Comparison of ENCODE assay signal across 23 cellular contexts in genomic region chr2:240810199-240810598, GRCh38. TPM values are rescaled to one million over a fixed set of nuclear protein-coding genes. Genes with fewer than 3 reads are reported as not detected.
DNase-seq lines count a peak whose midpoint lies in the region; ATAC-seq, FAIRE-seq and TF ChIP-seq lines count a peak whose summit lies in the region.
"Had no signal": no experiment of that assay in that cellular context is flagged by ENCODE, and none has a peak within 500 bp of the region (broad histone marks: within the 10 kb centered on the region; RNA-seq: fewer than 3 reads in every experiment).

No MANE protein-coding gene starts in this region.

- peak; percentile 21 for FAIRE-seq in G401.6 (lab: Jason Lieb, UNC)

- H3K4me2 ChIP-seq in OCI-LY7 (ENCODE audit: low read length) (no peak overlapping the region), hepatocyte (no peak overlapping the region)

- CTCF ChIA-PET in A673 (lab: Charles Lee) (no interaction called here), OCI-LY7 (lab: Charles Lee; ENCODE audit: unreplicated experiment) (no interaction called here)

- POLR2A ChIA-PET in A673 (lab: Charles Lee; ENCODE audit: low non-redundant PET) (no interaction called here), OCI-LY7 (lab: Charles Lee) (no interaction called here)

- no peak overlapping the region for H3K27ac ChIP-seq in A673 (ENCODE audit: low read depth, low read length, poor library complexity, severe bottlenecking)
- no peak overlapping the region for H3K27ac ChIP-seq in OCI-LY7 (ENCODE audit: low read depth, low read length, poor library complexity, severe bottlenecking)
- H3K27ac ChIP-seq in hepatocyte: no peak overlapping the region
- H3K27ac ChIP-seq: breast epithelium, HL-60, thoracic aorta had no signal

- H3K9me3 ChIP-seq in A673 (ENCODE audit: low read depth, low read length, poor library complexity, severe bottlenecking) (peaks cover 15% of the 10 kb centered on the region), OCI-LY7 (ENCODE audit: low read length) (0 out of 2 replicates have a peak, but pooled peaks cover 5% of the 10 kb centered on the region), hepatocyte (ENCODE audit: low read depth) (no peaks in the 10 kb centered on the region)
- H3K9me3 ChIP-seq: thoracic aorta had no signal

- ATAC-seq in HG02981 (IDR thresholded peaks at IDR 0.05; ENCODE audit: unreplicated experiment): no peak
- ATAC-seq: activated CD8-positive, alpha-beta T cell treated with anti-CD3 and anti-CD28 coated beads for 36 hours; left colon; mucosa of descending colon had no signal

- H3K4me3 Mint-ChIP-seq in activated CD4-positive, alpha-beta T cell treated with anti-CD3 and anti-CD28 coated beads, Interleukin-2, amount 10 ng/mL, durations not matched to agents 24 days and 14 days: no peak overlapping the region
- H3K4me3 Mint-ChIP-seq: activated CD8-positive, alpha-beta T cell treated with anti-CD3 and anti-CD28 coated beads for 36 hours had no signal

- H3K4me3 ChIP-seq in A673 (ENCODE audit: low read depth, low read length, poor library complexity, severe bottlenecking): no peak overlapping the region
- H3K4me3 ChIP-seq in OCI-LY7 (ENCODE audit: low read depth, low read length, poor library complexity, severe bottlenecking): no peak overlapping the region
- H3K4me3 ChIP-seq in hepatocyte: no peak overlapping the region
- H3K4me3 ChIP-seq: breast epithelium, mucosa of descending colon, thoracic aorta had no signal

- H3K9me2 ChIP-seq in OCI-LY7 (ENCODE audit: insufficient read depth, low read length): no peaks in the 10 kb centered on the region
- no peaks in the 10 kb centered on the region for H3K9me2 ChIP-seq in hepatocyte (replicated peaks; ENCODE audit: insufficient read depth)

- H3K79me2 ChIP-seq in OCI-LY7 (ENCODE audit: insufficient read depth, low read depth, low read length) (no peaks in the 10 kb centered on the region), hepatocyte (no peaks in the 10 kb centered on the region)

- no peaks in the 10 kb centered on the region for H3K36me3 Mint-ChIP-seq in activated CD4-positive, alpha-beta T cell treated with anti-CD3 and anti-CD28 coated beads, Interleukin-2, amount 10 ng/mL, durations not matched to agents 24 days and 14 days (ENCODE audit: low read depth)

- 71% methylated on average over 6 of the region's 6 CpGs for WGBS in hepatocyte (ENCODE audit: low lambda C conversion rate, missing lambda C conversion rate)

- TF ChIP-seq CTCF in A673 (conservative IDR thresholded peaks at IDR 0.05; ENCODE audit: low read depth, low read length): peak; percentile 43
- peak; percentile 52 for TF ChIP-seq CTCF in OCI-LY7 (conservative IDR thresholded peaks at IDR 0.05; ENCODE audit: low read length)
- TF ChIP-seq CTCF in hepatocyte (IDR thresholded peaks at IDR 0.05; ENCODE audit: poor library complexity): peak; percentile 22

- H3K9me3 Mint-ChIP-seq in activated CD4-positive, alpha-beta T cell treated with anti-CD3 and anti-CD28 coated beads, Interleukin-2, amount 10 ng/mL, durations not matched to agents 24 days and 14 days: peaks cover 14% of the 10 kb centered on the region

- H3K4me1 ChIP-seq in A673 (ENCODE audit: insufficient read depth, low read length, poor library complexity, severe bottlenecking): no peaks in the 10 kb centered on the region
- no peaks in the 10 kb centered on the region for H3K4me1 ChIP-seq in OCI-LY7 (ENCODE audit: insufficient read depth, low read length, poor library complexity, severe bottlenecking)
- no peaks in the 10 kb centered on the region for H3K4me1 ChIP-seq in hepatocyte (ENCODE audit: insufficient read depth)
- H3K4me1 ChIP-seq: breast epithelium had no signal

- no peaks in the 10 kb centered on the region for H3K4me1 Mint-ChIP-seq in activated CD4-positive, alpha-beta T cell treated with anti-CD3 and anti-CD28 coated beads, Interleukin-2, amount 10 ng/mL, durations not matched to agents 24 days and 14 days

- peaks cover 4% of the 10 kb centered on the region for H3K27me3 Mint-ChIP-seq in activated CD4-positive, alpha-beta T cell treated with anti-CD3 and anti-CD28 coated beads, Interleukin-2, amount 10 ng/mL, durations not matched to agents 24 days and 14 days

- no peak overlapping the region for H3K27ac Mint-ChIP-seq in activated CD4-positive, alpha-beta T cell treated with anti-CD3 and anti-CD28 coated beads, Interleukin-2, amount 10 ng/mL, durations not matched to agents 24 days and 14 days
- H3K27ac Mint-ChIP-seq: activated CD8-positive, alpha-beta T cell treated with anti-CD3 and anti-CD28 coated beads for 36 hours had no signal

- peaks cover 25% of the 10 kb centered on the region for H3K36me3 ChIP-seq in A673 (ENCODE audit: insufficient read depth, low read length, poor library complexity, severe bottlenecking)
- no peaks in the 10 kb centered on the region for H3K36me3 ChIP-seq in OCI-LY7 (ENCODE audit: insufficient read depth, low read length)
- no peaks in the 10 kb centered on the region for H3K36me3 ChIP-seq in hepatocyte (replicated peaks; ENCODE audit: insufficient read depth, low read depth)
- H3K36me3 ChIP-seq: breast epithelium, thoracic aorta had no signal

- no peaks in the 10 kb centered on the region for H4K20me1 ChIP-seq in OCI-LY7 (ENCODE audit: insufficient read depth, low read length)
- H4K20me1 ChIP-seq in hepatocyte (ENCODE audit: insufficient read depth, poor library complexity, severe bottlenecking): no peaks in the 10 kb centered on the region

- DNase-seq in A673 (ENCODE audit: low spot score) (no peak), OCI-LY7 (ENCODE audit: low spot score) (no peak), hepatocyte (ENCODE audit: low spot score) (no peak), NCI-H1092 (lab: John Stamatoyannopoulos, UW) (no peak)
- DNase-seq in stimulated activated CD4-positive, alpha-beta T cell treated with anti-CD3 and anti-CD28 coated beads, Interleukin-12 subunit alpha, Interleukin-12 subunit beta, amount 100 ng/mL, for 4 hours: no peak
- DNase-seq in activated CD4-positive, alpha-beta T cell treated with anti-CD3 and anti-CD28 coated beads, Interleukin-2, amount 10 ng/mL, durations not matched to agents 24 days and 14 days: no peak
- DNase-seq: activated CD8-positive, alpha-beta T cell treated with anti-CD3 and anti-CD28 coated beads for 36 hours; DMS79 treated with DMSO at 0.1 percent for 48 hours; effector CD8-positive, alpha-beta T cell; hippocampal formation; left colon; mucosa of descending colon; NCI-H146; NCI-H446; occipital lobe; OCI-M1; stimulated activated CD4-positive, alpha-beta T cell treated with anti-CD3 and anti-CD28 coated beads, Interleukin-4, amount 100 ng/mL, for 4 hours had no signal

- no peak overlapping the region for H2AFZ ChIP-seq in OCI-LY7 (ENCODE audit: low read length)
- H2AFZ ChIP-seq in hepatocyte: no peak overlapping the region

- BruUV-seq in A673 (replicated peaks; lab: Mats Ljungman, UMichigan) (no TSS peak), OCI-LY7 (replicated peaks; lab: Mats Ljungman, UMichigan) (no TSS peak)

- intact Hi-C loops in A673 (cut with micrococcal nuclease; ENCODE audit: unreplicated experiment): no loop called here
- intact Hi-C loops in OCI-LY7 (cut with micrococcal nuclease; ENCODE audit: unreplicated experiment): no loop called here
- intact Hi-C loops in activated CD4-positive, alpha-beta T cell treated with anti-CD3 and anti-CD28 coated beads, Interleukin-2, amount 10 ng/mL, durations not matched to agents 24 days and 14 days (cut with micrococcal nuclease): no loop called here

- H3K27me3 ChIP-seq in A673 (replicated peaks; ENCODE audit: insufficient read depth, low read depth, low read length, poor library complexity) (no peaks in the 10 kb centered on the region), hepatocyte (no peaks in the 10 kb centered on the region)
- H3K27me3 ChIP-seq: breast epithelium had no signal

RNA-seq across cellular contexts. Expression of gene KIF1A, which starts 9.8 kb away (rescaled TPM):
- total RNA-seq in A673 (2021): 301 and 330 TPM in 2 replicates
- not detected in 2 replicates for total RNA-seq in OCI-LY7 (2014; rRNA removed; shearing (Covaris generic))
- total RNA-seq in OCI-LY7 (2022): not detected in 2 replicates
- total RNA-seq in hepatocyte: 16.5 and 28.2 TPM in 2 replicates
- 16.1 and 19.9 TPM in 2 replicates for polyA plus RNA-seq in hepatocyte
- total RNA-seq in activated CD4-positive, alpha-beta T cell treated with anti-CD3 and anti-CD28 coated beads, Interleukin-2, amount 10 ng/mL, durations not matched to agents 24 days and 14 days: 0.37 and 0.47 TPM in 2 replicates

RNA-seq across cellular contexts. Expression of gene AGXT, which starts 58.4 kb away (rescaled TPM):
- total RNA-seq in A673 (2021): not detected in 2 replicates
- total RNA-seq in OCI-LY7 (2014; rRNA removed; shearing (Covaris generic)): not detected in 2 replicates
- total RNA-seq in OCI-LY7 (2022): not detected in 2 replicates
- 69.6 and 90.8 TPM in 2 replicates for total RNA-seq in hepatocyte
- 157 and 169 TPM in 2 replicates for polyA plus RNA-seq in hepatocyte
- not detected in 2 replicates for total RNA-seq in activated CD4-positive, alpha-beta T cell treated with anti-CD3 and anti-CD28 coated beads, Interleukin-2, amount 10 ng/mL, durations not matched to agents 24 days and 14 days
- total RNA-seq: activated CD8-positive, alpha-beta T cell treated with anti-CD3 and anti-CD28 coated beads for 36 hours; occipital lobe; skeletal muscle tissue; thoracic aorta had no signal

Comparison
In these comparisons a context has a peak if more than half of its experiments do, and no peak if none do; other contexts are left out.
1. RNA of gene KIF1A, which starts 9.8 kb away (total RNA-seq): 301 to 330 TPM in A673; 16.5 to 28.2 TPM in hepatocyte, 0.37 to 0.47 TPM in activated CD4-positive, alpha-beta T cell treated with anti-CD3 and anti-CD28 coated beads, Interleukin-2, amount 10 ng/mL, durations not matched to agents 24 days and 14 days and not detected in OCI-LY7; every median in the first group is over 10 times any median in the second.
2. RNA of gene AGXT, which starts 58.4 kb away (total RNA-seq): 69.6 to 90.8 TPM in hepatocyte; not detected in A673, not detected in OCI-LY7 and not detected in activated CD4-positive, alpha-beta T cell treated with anti-CD3 and anti-CD28 coated beads, Interleukin-2, amount 10 ng/mL, durations not matched to agents 24 days and 14 days; every median in the first group is over 10 times any median in the second.
3. Peak in every context shown above with its lines, with median percentiles within 50 percentile points of each other: CTCF ChIP-seq.